1 cellular context compared by ENCODE assay signal in the genomic region with DNA sequence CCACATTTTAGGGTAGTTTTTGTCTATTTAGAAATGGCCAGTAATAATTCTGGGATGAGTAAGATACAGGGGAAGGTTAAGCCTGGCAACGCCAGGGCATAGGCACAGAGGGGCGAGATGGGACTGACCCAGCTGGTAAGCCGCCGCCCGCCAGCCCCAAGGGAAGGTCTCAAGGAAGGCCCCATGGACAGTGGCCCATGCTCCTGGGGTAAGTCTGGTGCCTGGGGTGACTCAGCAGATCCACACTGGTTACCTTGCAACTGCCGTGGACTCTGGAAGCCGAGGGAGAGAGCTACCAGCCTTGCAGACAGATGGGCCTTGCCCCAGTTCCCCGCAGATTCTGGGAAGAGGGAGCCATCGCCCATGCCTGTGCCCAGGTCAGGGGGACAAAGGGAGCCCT.
TF ChIP-seq lines count a peak whose summit lies in the region.

No MANE protein-coding gene starts in this region.

TF ChIP-seq in WTC11, 78 proteins besides CTCF, POLR2A, EP300 and RAD21 (continued from another document):
- TF ChIP-seq, protein P1, sequence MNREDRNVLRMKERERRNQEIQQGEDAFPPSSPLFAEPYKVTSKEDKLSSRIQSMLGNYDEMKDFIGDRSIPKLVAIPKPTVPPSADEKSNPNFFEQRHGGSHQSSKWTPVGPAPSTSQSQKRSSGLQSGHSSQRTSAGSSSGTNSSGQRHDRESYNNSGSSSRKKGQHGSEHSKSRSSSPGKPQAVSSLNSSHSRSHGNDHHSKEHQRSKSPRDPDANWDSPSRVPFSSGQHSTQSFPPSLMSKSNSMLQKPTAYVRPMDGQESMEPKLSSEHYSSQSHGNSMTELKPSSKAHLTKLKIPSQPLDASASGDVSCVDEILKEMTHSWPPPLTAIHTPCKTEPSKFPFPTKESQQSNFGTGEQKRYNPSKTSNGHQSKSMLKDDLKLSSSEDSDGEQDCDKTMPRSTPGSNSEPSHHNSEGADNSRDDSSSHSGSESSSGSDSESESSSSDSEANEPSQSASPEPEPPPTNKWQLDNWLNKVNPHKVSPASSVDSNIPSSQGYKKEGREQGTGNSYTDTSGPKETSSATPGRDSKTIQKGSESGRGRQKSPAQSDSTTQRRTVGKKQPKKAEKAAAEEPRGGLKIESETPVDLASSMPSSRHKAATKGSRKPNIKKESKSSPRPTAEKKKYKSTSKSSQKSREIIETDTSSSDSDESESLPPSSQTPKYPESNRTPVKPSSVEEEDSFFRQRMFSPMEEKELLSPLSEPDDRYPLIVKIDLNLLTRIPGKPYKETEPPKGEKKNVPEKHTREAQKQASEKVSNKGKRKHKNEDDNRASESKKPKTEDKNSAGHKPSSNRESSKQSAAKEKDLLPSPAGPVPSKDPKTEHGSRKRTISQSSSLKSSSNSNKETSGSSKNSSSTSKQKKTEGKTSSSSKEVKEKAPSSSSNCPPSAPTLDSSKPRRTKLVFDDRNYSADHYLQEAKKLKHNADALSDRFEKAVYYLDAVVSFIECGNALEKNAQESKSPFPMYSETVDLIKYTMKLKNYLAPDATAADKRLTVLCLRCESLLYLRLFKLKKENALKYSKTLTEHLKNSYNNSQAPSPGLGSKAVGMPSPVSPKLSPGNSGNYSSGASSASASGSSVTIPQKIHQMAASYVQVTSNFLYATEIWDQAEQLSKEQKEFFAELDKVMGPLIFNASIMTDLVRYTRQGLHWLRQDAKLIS (CRISPR knock-in tag; IDR thresholded peaks at IDR 0.05; ENCODE audit: borderline replicate concordance), result no peak
- TF ChIP-seq NFE2L1 (CRISPR knock-in tag; IDR thresholded peaks at IDR 0.05), result no peak
- TF ChIP-seq CREM (CRISPR knock-in tag; IDR thresholded peaks at IDR 0.05), result no peak
- no peak for TF ChIP-seq JAZF1 (CRISPR knock-in tag; IDR thresholded peaks at IDR 0.05)
- TF ChIP-seq ETV6 (CRISPR knock-in tag; IDR thresholded peaks at IDR 0.05), result no peak
- no peak for TF ChIP-seq ZNF532 (CRISPR knock-in tag; IDR thresholded peaks at IDR 0.05; ENCODE audit: borderline replicate concordance)
- TF ChIP-seq ZNF423 (CRISPR knock-in tag; IDR thresholded peaks at IDR 0.05), result no peak
- no peak for TF ChIP-seq ZNF121 (CRISPR knock-in tag; IDR thresholded peaks at IDR 0.05)
- TF ChIP-seq ZNF512 (CRISPR knock-in tag; IDR thresholded peaks at IDR 0.05; ENCODE audit: borderline replicate concordance), result no peak
- no peak for TF ChIP-seq E2F5 (CRISPR knock-in tag; IDR thresholded peaks at IDR 0.05)
